In genomic region chr12:31626270-31626669, GRCh38 we compare ENCODE assay signal across 17 cellular contexts. TPM values are rescaled to one million over a fixed set of nuclear protein-coding genes. Genes with fewer than 3 reads are reported as not detected.
DNase-seq lines count a peak whose midpoint lies in the region; ATAC-seq and TF ChIP-seq lines count a peak whose summit lies in the region.
"Had no signal": no experiment of that assay in that cellular context is flagged by ENCODE, and none has a peak within 500 bp of the region (broad histone marks: within the 10 kb centered on the region; RNA-seq: fewer than 3 reads in every experiment).

No MANE protein-coding gene starts in this region.

- POLR2A ChIA-PET in naive thymus-derived CD4-positive, alpha-beta T cell (lab: Charles Lee), result no interaction called here

- TF ChIP-seq CTCF in foreskin keratinocyte (conservative IDR thresholded peaks at IDR 0.05) (no peak), neural progenitor cell (IDR thresholded peaks at IDR 0.05) (no peak), ovary (IDR thresholded peaks at IDR 0.05) (no peak)

- no peaks in the 10 kb centered on the region for H3K4me1 ChIP-seq in foreskin keratinocyte
- H3K4me1 ChIP-seq in neural progenitor cell, result peaks cover 6% of the 10 kb centered on the region
- H3K4me1 ChIP-seq in ovary (ENCODE audit: insufficient read depth), result peaks cover 9% of the 10 kb centered on the region
- H3K4me1 ChIP-seq in naive thymus-derived CD4-positive, alpha-beta T cell (ENCODE audit: control insufficient read depth in 2 of 2, insufficient read depth in 2 of 2, low read length in 2 of 2), result no peaks in the 10 kb centered on the region
- H3K4me1 ChIP-seq: BLaER1 treated with 17β-estradiol and CSF1 and Interleukin-3, amounts not matched to agents 10 nM and 100 nM had no signal

- no peaks in the 10 kb centered on the region for H3K27me3 ChIP-seq in foreskin keratinocyte
- no peaks in the 10 kb centered on the region for H3K27me3 ChIP-seq in neural progenitor cell
- H3K27me3 ChIP-seq in ovary, result no peaks in the 10 kb centered on the region
- no peaks in the 10 kb centered on the region for H3K27me3 ChIP-seq in naive thymus-derived CD4-positive, alpha-beta T cell (ENCODE audit: control insufficient read depth in 2 of 2, insufficient read depth in 2 of 2, low read length in 2 of 2)
- H3K27me3 ChIP-seq: BLaER1 treated with 17β-estradiol and CSF1 and Interleukin-3, amounts not matched to agents 10 nM and 100 nM had no signal

- no peaks in the 10 kb centered on the region for H4K20me1 ChIP-seq in neural progenitor cell (ENCODE audit: low read depth)
- H4K20me1 ChIP-seq: BLaER1 treated with 17β-estradiol and CSF1 and Interleukin-3, amounts not matched to agents 10 nM and 100 nM had no signal

- H3K27ac Mint-ChIP-seq in activated naive CD8-positive, alpha-beta T cell treated with anti-CD3 and anti-CD28 coated beads, Interleukin-2, amount 50 U/mL, for 24 hours, result no peak overlapping the region
- H3K27ac Mint-ChIP-seq in activated naive CD8-positive, alpha-beta T cell treated with anti-CD3 and anti-CD28 coated beads for 36 hours, result no peak overlapping the region
- H3K27ac Mint-ChIP-seq in neural progenitor cell, result no peak overlapping the region
- H3K27ac Mint-ChIP-seq in naive thymus-derived CD4-positive, alpha-beta T cell, result no peak overlapping the region
- H3K27ac Mint-ChIP-seq: CD8-positive, alpha-beta memory T cell had no signal

- peaks cover 2% of the 10 kb centered on the region for H3K36me3 Mint-ChIP-seq in activated naive CD8-positive, alpha-beta T cell treated with anti-CD3 and anti-CD28 coated beads, Interleukin-2, amount 50 U/mL, for 24 hours (ENCODE audit: low read depth)
- no peaks in the 10 kb centered on the region for H3K36me3 Mint-ChIP-seq in activated naive CD8-positive, alpha-beta T cell treated with anti-CD3 and anti-CD28 coated beads for 36 hours
- H3K36me3 Mint-ChIP-seq in neural progenitor cell, result no peaks in the 10 kb centered on the region
- H3K36me3 Mint-ChIP-seq in naive thymus-derived CD4-positive, alpha-beta T cell, result peaks cover 0 to 4% (median 0%) of the 10 kb centered on the region in 5 donors
- H3K36me3 Mint-ChIP-seq: CD8-positive, alpha-beta memory T cell had no signal

- 91 to 95% (median 94%) methylated on average over 5 of the region's 5 CpGs for WGBS in ovary, 3 donors

- no peak for TF ChIP-seq POLR2A in ovary (IDR thresholded peaks at IDR 0.05)

- H3K36me3 ChIP-seq in neural progenitor cell (no peaks in the 10 kb centered on the region), ovary (no peaks in the 10 kb centered on the region)
- no peaks in the 10 kb centered on the region for H3K36me3 ChIP-seq in naive thymus-derived CD4-positive, alpha-beta T cell (ENCODE audit: control insufficient read depth in 2 of 3, insufficient read depth in 3 of 3, low read length in 3 of 3)
- H3K36me3 ChIP-seq: BLaER1 treated with 17β-estradiol and CSF1 and Interleukin-3, amounts not matched to agents 10 nM and 100 nM had no signal

- peaks cover 1% of the 10 kb centered on the region for H3K4me1 Mint-ChIP-seq in activated naive CD8-positive, alpha-beta T cell treated with anti-CD3 and anti-CD28 coated beads, Interleukin-2, amount 50 U/mL, for 24 hours
- no peaks in the 10 kb centered on the region for H3K4me1 Mint-ChIP-seq in activated naive CD8-positive, alpha-beta T cell treated with anti-CD3 and anti-CD28 coated beads for 36 hours
- peaks cover 31% of the 10 kb centered on the region for H3K4me1 Mint-ChIP-seq in neural progenitor cell
- H3K4me1 Mint-ChIP-seq in naive thymus-derived CD4-positive, alpha-beta T cell, result no peaks in the 10 kb centered on the region
- H3K4me1 Mint-ChIP-seq: CD8-positive, alpha-beta memory T cell had no signal

- intact Hi-C loops in ovary (cut with DNase I), result no loop called here
- intact Hi-C loops in naive thymus-derived CD4-positive, alpha-beta T cell (cut with micrococcal nuclease), result no loop called here

- TF ChIP-seq RAD21 in Ishikawa (IDR thresholded peaks at IDR 0.05; ENCODE audit: low read depth), result no peak

- H3K79me2 ChIP-seq in neural progenitor cell (ENCODE audit: low read depth), result no peaks in the 10 kb centered on the region

- peak; percentile 43 for ATAC-seq in activated naive CD8-positive, alpha-beta T cell treated with anti-CD3 and anti-CD28 coated beads, Interleukin-2, amount 50 U/mL, for 24 hours
- ATAC-seq in foreskin keratinocyte, result peak; percentile 48
- ATAC-seq in naive thymus-derived CD4-positive, alpha-beta T cell, result no peak

- H3F3A ChIP-seq in neural progenitor cell (ENCODE audit: low read depth), result no peaks in the 10 kb centered on the region

- H3K9me3 ChIP-seq in neural progenitor cell (ENCODE audit: low read depth) (no peaks in the 10 kb centered on the region), ovary (no peaks in the 10 kb centered on the region)
- H3K9me3 ChIP-seq in naive thymus-derived CD4-positive, alpha-beta T cell (ENCODE audit: control insufficient read depth in 2 of 3, low read length in 3 of 3), result no peaks in the 10 kb centered on the region

- CTCF ChIA-PET in naive thymus-derived CD4-positive, alpha-beta T cell (lab: Charles Lee), result no interaction called here

- no peak overlapping the region for H3K27ac ChIP-seq in foreskin keratinocyte
- H3K27ac ChIP-seq in neural progenitor cell, result no peak overlapping the region
- no peak overlapping the region for H3K27ac ChIP-seq in ovary
- no peak overlapping the region for H3K27ac ChIP-seq in naive thymus-derived CD4-positive, alpha-beta T cell (ENCODE audit: low read depth, low read length)
- H3K27ac ChIP-seq: BLaER1 treated with 17β-estradiol and CSF1 and Interleukin-3, amounts not matched to agents 10 nM and 100 nM; KMS-11; PC-9 had no signal

- H3K9ac ChIP-seq in neural progenitor cell, result no peak overlapping the region
- H3K9ac ChIP-seq: BLaER1 treated with 17β-estradiol and CSF1 and Interleukin-3, amounts not matched to agents 10 nM and 100 nM; KMS-11 had no signal

- no peak overlapping the region for H3K4me2 ChIP-seq in neural progenitor cell
- H3K4me2 ChIP-seq: BLaER1 treated with 17β-estradiol and CSF1 and Interleukin-3, amounts not matched to agents 10 nM and 100 nM; KMS-11; PC-9 had no signal

- H3K9me3 Mint-ChIP-seq in activated naive CD8-positive, alpha-beta T cell treated with anti-CD3 and anti-CD28 coated beads, Interleukin-2, amount 50 U/mL, for 24 hours, result peaks cover 3% of the 10 kb centered on the region
- peaks cover 2% of the 10 kb centered on the region for H3K9me3 Mint-ChIP-seq in activated naive CD8-positive, alpha-beta T cell treated with anti-CD3 and anti-CD28 coated beads for 36 hours
- no peaks in the 10 kb centered on the region for H3K9me3 Mint-ChIP-seq in neural progenitor cell
- H3K9me3 Mint-ChIP-seq in naive thymus-derived CD4-positive, alpha-beta T cell, result no peaks in the 10 kb centered on the region
- H3K9me3 Mint-ChIP-seq: CD8-positive, alpha-beta memory T cell had no signal

- H3K27me3 Mint-ChIP-seq in activated naive CD8-positive, alpha-beta T cell treated with anti-CD3 and anti-CD28 coated beads, Interleukin-2, amount 50 U/mL, for 24 hours, result no peaks in the 10 kb centered on the region
- no peaks in the 10 kb centered on the region for H3K27me3 Mint-ChIP-seq in activated naive CD8-positive, alpha-beta T cell treated with anti-CD3 and anti-CD28 coated beads for 36 hours
- H3K27me3 Mint-ChIP-seq in neural progenitor cell (ENCODE audit: insufficient read depth, low read depth), result peaks cover 6% of the 10 kb centered on the region
- peaks cover 0 to 4% (median 0%) of the 10 kb centered on the region in 5 donors for H3K27me3 Mint-ChIP-seq in naive thymus-derived CD4-positive, alpha-beta T cell

- H3K4me3 ChIP-seq in neural progenitor cell (no peak overlapping the region), ovary (no peak overlapping the region)
- H3K4me3 ChIP-seq in naive thymus-derived CD4-positive, alpha-beta T cell (ENCODE audit: low read length), result no peak overlapping the region
- H3K4me3 ChIP-seq: BLaER1 treated with 17β-estradiol and CSF1 and Interleukin-3, amounts not matched to agents 10 nM and 100 nM; PC-9 had no signal

- no peak for DNase-seq in activated naive CD8-positive, alpha-beta T cell treated with anti-CD3 and anti-CD28 coated beads, Interleukin-2, amount 50 U/mL, for 24 hours
- DNase-seq in activated naive CD8-positive, alpha-beta T cell treated with anti-CD3 and anti-CD28 coated beads for 36 hours, result no peak
- DNase-seq in foreskin keratinocyte, result no peak
- no peak for DNase-seq in neural progenitor cell (ENCODE audit: low spot score)
- no peak for DNase-seq in activated effector memory CD4-positive, alpha-beta T cell treated with Interleukin-2 at 50 U/mL for 16 hours
- DNase-seq in ovary, result no peak
- no peak for DNase-seq in naive thymus-derived CD4-positive, alpha-beta T cell
- DNase-seq: CD8-positive, alpha-beta memory T cell; DMS53; EL; NCI-H1930; NCI-H226; NCI-H524; PC-9 had no signal

- H3K4me3 Mint-ChIP-seq in activated naive CD8-positive, alpha-beta T cell treated with anti-CD3 and anti-CD28 coated beads, Interleukin-2, amount 50 U/mL, for 24 hours, result no peak overlapping the region
- no peak overlapping the region for H3K4me3 Mint-ChIP-seq in activated naive CD8-positive, alpha-beta T cell treated with anti-CD3 and anti-CD28 coated beads for 36 hours
- no peak overlapping the region for H3K4me3 Mint-ChIP-seq in neural progenitor cell
- no peak overlapping the region for H3K4me3 Mint-ChIP-seq in naive thymus-derived CD4-positive, alpha-beta T cell
- H3K4me3 Mint-ChIP-seq: CD8-positive, alpha-beta memory T cell had no signal

- peak overlapping the region; percentile 53 for H2AFZ ChIP-seq in neural progenitor cell (replicated peaks)
- H2AFZ ChIP-seq: PC-9 had no signal

- TF ChIP-seq EP300 in Ishikawa (IDR thresholded peaks at IDR 0.05; ENCODE audit: borderline replicate concordance) (no peak), ovary (IDR thresholded peaks at IDR 0.05) (no peak)

TF ChIP-seq in Ishikawa, 13 proteins besides CTCF, POLR2A, EP300 and RAD21 (continues in another document):
- no peak for TF ChIP-seq YY1 (IDR thresholded peaks at IDR 0.05; ENCODE audit: low read depth)

RNA-seq across cellular contexts. Expression of gene ETFBKMT, which starts 33.2 kb away (rescaled TPM):
- under 1 TPM; 0.64 to 0.99 TPM for total RNA-seq in activated naive CD8-positive, alpha-beta T cell treated with anti-CD3 and anti-CD28 coated beads for 36 hours
- total RNA-seq in foreskin keratinocyte, result 1.4 and 1.6 TPM in 2 replicates
- 0.94 and 0.96 TPM in 2 replicates for polyA plus RNA-seq in foreskin keratinocyte
- 1.5 and 2.7 TPM in 2 replicates for total RNA-seq in neural progenitor cell (ENCODE audit: low replicate concordance)
- total RNA-seq in ovary, result 1 to 10 TPM; 2.5 to 8.2 (median 6.2) TPM
- 1 to 10 TPM; 2.9 to 3.2 TPM for polyA plus RNA-seq in ovary
- 1 to 10 TPM in 4 of 5 experiments, under 1 TPM in 1; 0.92 to 2.0 (median 1.9) TPM for total RNA-seq in naive thymus-derived CD4-positive, alpha-beta T cell
- 1 to 10 TPM in 1 of 2 donors, under 1 TPM in 1; 0.41 to 1.2 TPM for polyA plus RNA-seq in naive thymus-derived CD4-positive, alpha-beta T cell

RNA-seq across cellular contexts. Expression of gene DENND5B, which starts 35.3 kb away (rescaled TPM):
- total RNA-seq in activated naive CD8-positive, alpha-beta T cell treated with anti-CD3 and anti-CD28 coated beads for 36 hours, result under 1 TPM; 0.16 to 0.29 TPM
- total RNA-seq in foreskin keratinocyte (5.4 and 5.5 TPM in 2 replicates), neural progenitor cell (ENCODE audit: low replicate concordance) (21.2 and 24.2 TPM in 2 replicates), ovary (10 to 100 TPM; 29.3 to 70.7 (median 57.2) TPM)
- polyA plus RNA-seq in foreskin keratinocyte (2.0 and 2.5 TPM in 2 replicates), ovary (10 to 100 TPM; 13.9 to 18.7 TPM)
- 1 to 10 TPM in 2 of 5 experiments, under 1 TPM in 3; 0.16 to 1.5 (median 0.29) TPM for total RNA-seq in naive thymus-derived CD4-positive, alpha-beta T cell
- polyA plus RNA-seq in naive thymus-derived CD4-positive, alpha-beta T cell, result not detected
- polyA plus RNA-seq: CD8-positive, alpha-beta memory T cell had no signal
